In genomic region chr2:109516445-109517117, GRCh38 we compare ENCODE assay signal across 8 cellular contexts.
A peak's percentile ranks its signal among the peaks of the same experiment; 100 is the strongest.
DNase-seq lines count a peak whose midpoint lies in the region; ATAC-seq and TF ChIP-seq lines count a peak whose summit lies in the region.

No MANE protein-coding gene starts in this region.

- H3K36me3 ChIP-seq in neural progenitor cell, result no peaks in the 10 kb centered on the region
- no peaks in the 10 kb centered on the region for H3K36me3 ChIP-seq in CD4-positive, alpha-beta memory T cell (ENCODE audit: insufficient read depth, low read length)

- ATAC-seq in HG03135 (IDR thresholded peaks at IDR 0.05; ENCODE audit: unreplicated experiment) (no peak), HG03439 (IDR thresholded peaks at IDR 0.05; ENCODE audit: unreplicated experiment) (no peak)

- H3K4me1 ChIP-seq in neural progenitor cell, result no peaks in the 10 kb centered on the region
- no peaks in the 10 kb centered on the region for H3K4me1 ChIP-seq in CD4-positive, alpha-beta memory T cell (ENCODE audit: insufficient read depth, low read length)

- TF ChIP-seq CTCF in neural progenitor cell (IDR thresholded peaks at IDR 0.05), result peak; percentile 92

- H3F3A ChIP-seq in neural progenitor cell (ENCODE audit: low read depth), result no peaks in the 10 kb centered on the region

- no peak overlapping the region for H3K4me2 ChIP-seq in neural progenitor cell

- H3K27me3 Mint-ChIP-seq in neural progenitor cell (ENCODE audit: insufficient read depth, low read depth), result peaks cover 6% of the 10 kb centered on the region
- no peaks in the 10 kb centered on the region for H3K27me3 Mint-ChIP-seq in CD4-positive, alpha-beta memory T cell

- CTCF ChIA-PET in CD4-positive, alpha-beta memory T cell (lab: Charles Lee; ENCODE audit: partially characterized antibody), result no interaction called here

- H3K9me3 ChIP-seq in neural progenitor cell (ENCODE audit: low read depth), result no peaks in the 10 kb centered on the region
- H3K9me3 ChIP-seq in CD4-positive, alpha-beta memory T cell (ENCODE audit: control insufficient read depth in 1 of 2, low read length in 2 of 2), result no peaks in the 10 kb centered on the region

- H3K79me2 ChIP-seq in neural progenitor cell (ENCODE audit: low read depth), result no peaks in the 10 kb centered on the region

- H3K4me3 ChIP-seq in neural progenitor cell, result no peak overlapping the region
- H3K4me3 ChIP-seq in CD4-positive, alpha-beta memory T cell (ENCODE audit: low read length in 2 of 2), result no peak overlapping the region

- POLR2A ChIA-PET in CD4-positive, alpha-beta memory T cell (lab: Charles Lee; ENCODE audit: partially characterized antibody), result no interaction called here

- H3K9ac ChIP-seq in neural progenitor cell, result no peak overlapping the region

- peaks cover 31% of the 10 kb centered on the region for H3K4me1 Mint-ChIP-seq in neural progenitor cell
- H3K4me1 Mint-ChIP-seq in CD4-positive, alpha-beta memory T cell, result peaks cover 0 to 7% (median 4%) of the 10 kb centered on the region in 4 donors

- H3K9me3 Mint-ChIP-seq in neural progenitor cell, result peaks cover 2% of the 10 kb centered on the region
- H3K9me3 Mint-ChIP-seq in CD4-positive, alpha-beta memory T cell, result no peaks in the 10 kb centered on the region

- DNase-seq in stimulated activated CD4-positive, alpha-beta T cell treated with anti-CD3 and anti-CD28 coated beads, Interleukin-1b, Interleukin-23, amount 100 ng/mL, for 48 hours, result peak; percentile 11
- DNase-seq in stimulated activated CD4-positive, alpha-beta T cell treated with anti-CD3 and anti-CD28 coated beads, Interleukin-4, amount 100 ng/mL, for 1 hour, result no peak
- peak; percentile 13 for DNase-seq in NCI-H69 (lab: John Stamatoyannopoulos, UW)
- peak; percentile 81 for DNase-seq in dermis blood vessel endothelial cell
- peak; percentile 86 for DNase-seq in neural progenitor cell (ENCODE audit: low spot score)
- no peak for DNase-seq in CD4-positive, alpha-beta memory T cell

- H3K27ac ChIP-seq in neural progenitor cell, result no peak overlapping the region
- no peak overlapping the region for H3K27ac ChIP-seq in CD4-positive, alpha-beta memory T cell (ENCODE audit: low read depth, low read length)

- no peaks in the 10 kb centered on the region for H3K27me3 ChIP-seq in neural progenitor cell
- no peaks in the 10 kb centered on the region for H3K27me3 ChIP-seq in CD4-positive, alpha-beta memory T cell (ENCODE audit: insufficient read depth, low read length)

- intact Hi-C loops in CD4-positive, alpha-beta memory T cell (cut with micrococcal nuclease), result no loop called here

- no peaks in the 10 kb centered on the region for H3K36me3 Mint-ChIP-seq in neural progenitor cell
- no peaks in the 10 kb centered on the region for H3K36me3 Mint-ChIP-seq in CD4-positive, alpha-beta memory T cell

- H3K27ac Mint-ChIP-seq in neural progenitor cell, result no peak overlapping the region
- H3K27ac Mint-ChIP-seq in CD4-positive, alpha-beta memory T cell, result no peak overlapping the region

- H2AFZ ChIP-seq in neural progenitor cell (replicated peaks), result peak overlapping the region; percentile 70

- H3K4me3 Mint-ChIP-seq in neural progenitor cell, result no peak overlapping the region
- no peak overlapping the region for H3K4me3 Mint-ChIP-seq in CD4-positive, alpha-beta memory T cell

- H4K20me1 ChIP-seq in neural progenitor cell (ENCODE audit: low read depth), result no peaks in the 10 kb centered on the region

Comparison
In these comparisons a context has a peak if more than half of its experiments do, and no peak if none do; other contexts are left out.
1. DNase-seq: peak in stimulated activated CD4-positive, alpha-beta T cell treated with anti-CD3 and anti-CD28 coated beads, Interleukin-1b, Interleukin-23, amount 100 ng/mL, for 48 hours (single experiment), NCI-H69 (single experiment), dermis blood vessel endothelial cell (single experiment) and neural progenitor cell (single experiment); none in stimulated activated CD4-positive, alpha-beta T cell treated with anti-CD3 and anti-CD28 coated beads, Interleukin-4, amount 100 ng/mL, for 1 hour (single experiment) and CD4-positive, alpha-beta memory T cell (0 of 5).